19 cellular contexts compared by ENCODE assay signal in genomic region chr16:54477766-54478165, GRCh38.
"Had no signal": no experiment of that assay in that cellular context is flagged by ENCODE, and none has a peak within 500 bp of the region (broad histone marks: within the 10 kb centered on the region; RNA-seq: fewer than 3 reads in every experiment).

No MANE protein-coding gene starts in this region.

- DNase-seq: activated CD4-positive, alpha-beta T cell treated with anti-CD3 and anti-CD28 coated beads for 4 hours; activated CD8-positive, alpha-beta memory T cell treated with anti-CD3 and anti-CD28 coated beads, Interleukin-2, amount 50 U/mL, for 4 hours; activated CD8-positive, alpha-beta T cell treated with anti-CD3 and anti-CD28 coated beads for 36 hours; activated gamma-delta T cell treated with Interleukin-2 at 50 U/mL for 16 hours; activated naive CD4-positive, alpha-beta T cell treated with anti-CD3 and anti-CD28 coated beads, Interleukin-2, amount 10 ng/mL, durations not matched to agents 7 days and 5 days; activated naive CD8-positive, alpha-beta T cell treated with anti-CD3 and anti-CD28 coated beads for 36 hours; activated T-cell treated with anti-CD3 and anti-CD28 coated beads, Interleukin-2, amount 50 U/mL, for 72 hours; central memory CD4-positive, alpha-beta T cell; KG1; NCI-H1092; NCI-H1417; NCI-H1694; NCI-H2029 treated with DMSO at 0.1 percent for 48 hours; NCI-H446; NCI-H524; PC-3; SHP77 treated with DMSO at 0.1 percent for 48 hours; T-helper 1 cell had no signal

- ATAC-seq: activated CD4-positive, CD25-positive, alpha-beta regulatory T cell treated with anti-CD3 and anti-CD28 coated beads, Interleukin-2, amount 50 U/mL, for 24 hours; activated CD8-positive, alpha-beta T cell treated with anti-CD3 and anti-CD28 coated beads for 36 hours; activated T-cell treated with anti-CD3 and anti-CD28 coated beads, Interleukin-2, amount 50 U/mL, for 72 hours; PC-3 had no signal
